In the genomic region with DNA sequence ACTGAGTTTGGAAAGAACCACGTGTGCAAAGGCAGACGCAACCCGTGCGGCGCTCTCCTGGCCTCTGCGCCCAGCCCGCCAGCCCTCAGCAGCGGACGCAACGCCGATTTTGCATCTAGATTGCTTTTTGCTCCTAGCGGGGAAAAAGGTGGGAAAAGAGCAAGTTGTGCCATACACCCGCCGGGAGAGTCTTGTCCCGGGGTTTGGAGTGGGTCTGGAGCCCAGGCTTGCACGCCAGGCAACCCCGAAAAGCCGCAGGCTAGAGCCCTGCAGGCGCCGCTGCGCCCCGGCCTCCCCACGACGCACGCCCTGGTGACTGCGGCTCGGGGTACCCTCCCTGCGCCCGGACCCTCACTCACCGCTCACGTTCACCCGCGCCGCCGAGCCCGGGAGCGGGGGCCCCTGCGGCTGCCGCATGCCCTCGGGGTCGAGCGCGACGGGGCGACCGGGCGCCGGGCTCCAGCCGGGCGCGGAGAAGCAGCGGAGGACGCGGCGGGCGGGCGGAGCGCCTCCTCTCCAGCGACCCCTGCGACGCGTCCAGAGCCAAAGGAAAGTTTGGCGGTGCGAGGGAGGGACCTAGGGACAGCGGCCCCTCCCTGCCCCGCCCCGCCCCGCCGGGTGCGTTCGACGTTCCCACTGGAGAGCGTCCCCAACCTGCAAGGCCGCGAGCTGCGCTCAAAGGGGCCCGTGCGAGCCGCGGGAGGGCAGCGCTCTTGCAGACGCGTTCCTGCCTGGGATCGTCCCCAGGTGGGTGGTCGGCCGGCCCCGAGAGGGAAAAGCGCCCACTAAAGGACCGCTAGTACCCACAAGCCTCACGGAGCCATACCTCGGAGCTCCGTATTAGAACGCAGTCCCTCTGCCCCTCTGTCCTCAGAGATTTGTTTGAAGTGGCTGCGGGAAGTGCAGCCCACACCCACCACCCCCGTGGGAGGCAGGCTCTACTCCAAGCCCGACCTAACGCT, we compare ENCODE assay signal across 9 cellular contexts. TPM values are rescaled to one million over a fixed set of nuclear protein-coding genes. Genes with fewer than 3 reads are reported as not detected.
DNase-seq lines count a peak whose midpoint lies in the region; ATAC-seq lines count a peak whose summit lies in the region.
"Had no signal": no experiment of that assay in that cellular context is flagged by ENCODE, and none has a peak within 500 bp of the region (broad histone marks: within the 10 kb centered on the region; RNA-seq: fewer than 3 reads in every experiment).

A gene with protein sequence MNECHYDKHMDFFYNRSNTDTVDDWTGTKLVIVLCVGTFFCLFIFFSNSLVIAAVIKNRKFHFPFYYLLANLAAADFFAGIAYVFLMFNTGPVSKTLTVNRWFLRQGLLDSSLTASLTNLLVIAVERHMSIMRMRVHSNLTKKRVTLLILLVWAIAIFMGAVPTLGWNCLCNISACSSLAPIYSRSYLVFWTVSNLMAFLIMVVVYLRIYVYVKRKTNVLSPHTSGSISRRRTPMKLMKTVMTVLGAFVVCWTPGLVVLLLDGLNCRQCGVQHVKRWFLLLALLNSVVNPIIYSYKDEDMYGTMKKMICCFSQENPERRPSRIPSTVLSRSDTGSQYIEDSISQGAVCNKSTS (minus strand): TSS at position 550 of the 962 bp plus-strand sequence. CDS start 27,086 bp downstream, outside the sequence.

- H3K4me1 Mint-ChIP-seq in activated naive CD8-positive, alpha-beta T cell (ENCODE audit: low read depth) = peaks cover 26% of the 10 kb centered on the region

- peak within 1 kb of the TSS; percentile 44 for H3K9ac ChIP-seq in iPS-18a (ENCODE audit: low read length)

- H3K9me3 Mint-ChIP-seq in activated naive CD8-positive, alpha-beta T cell (ENCODE audit: low read depth) = no peaks in the 10 kb centered on the region

- H3K27me3 Mint-ChIP-seq in activated naive CD8-positive, alpha-beta T cell = peaks cover 24% of the 10 kb centered on the region

- no peaks in the 10 kb centered on the region for H3K36me3 ChIP-seq in iPS-18a (ENCODE audit: control insufficient read depth, low read depth, low read length)

- no peak within 1 kb of the TSS for H3K27ac Mint-ChIP-seq in activated naive CD8-positive, alpha-beta T cell

- DNase-seq in Daoy (ENCODE audit: low read depth) = peak; percentile 68
- peak; percentile 55 for DNase-seq in NCI-H446 treated with DMSO at 0.1 percent for 48 hours (lab: John Stamatoyannopoulos, UW)
- DNase-seq in stimulated activated CD4-positive, alpha-beta T cell treated with anti-CD3 and anti-CD28 coated beads, Interleukin-4, amount 100 ng/mL, for 24 hours = peak; percentile 19
- DNase-seq in kidney glomerular epithelial cell (lab: John Stamatoyannopoulos, UW) = no peak

- H3K4me3 ChIP-seq in iPS-18a (ENCODE audit: low read length) = peak within 1 kb of the TSS; percentile 64

- peaks cover 38% of the 10 kb centered on the region for H3K27me3 ChIP-seq in iPS-18a (ENCODE audit: control insufficient read depth, insufficient read depth, low read length)

- H3K4me3 Mint-ChIP-seq in activated naive CD8-positive, alpha-beta T cell = peak within 1 kb of the TSS; percentile 87

- no peak for ATAC-seq in HG03196 (IDR thresholded peaks at IDR 0.05; ENCODE audit: unreplicated experiment)
- no peak for ATAC-seq in HG03432 (IDR thresholded peaks at IDR 0.05; ENCODE audit: unreplicated experiment)

- H3K36me3 Mint-ChIP-seq in activated naive CD8-positive, alpha-beta T cell = peaks cover 2% of the 10 kb centered on the region

- no peaks in the 10 kb centered on the region for H3K9me3 ChIP-seq in iPS-18a (ENCODE audit: control insufficient read depth, low read depth, low read length)

- H3K27ac ChIP-seq in iPS-18a (ENCODE audit: low read length) = no peak within 1 kb of the TSS
- H3K27ac ChIP-seq: HL-60 had no signal

- peaks cover 16% of the 10 kb centered on the region for H3K4me1 ChIP-seq in iPS-18a (ENCODE audit: control insufficient read depth, low read depth, low read length)

RNA-seq across cellular contexts. Expression of the gene that starts here (rescaled TPM):
- total RNA-seq in Daoy (2014; rRNA removed; shearing (Covaris generic)) = 0.91 and 1.4 TPM in 2 replicates
